Comparison of ENCODE assay signal across 14 cellular contexts in the genomic region with DNA sequence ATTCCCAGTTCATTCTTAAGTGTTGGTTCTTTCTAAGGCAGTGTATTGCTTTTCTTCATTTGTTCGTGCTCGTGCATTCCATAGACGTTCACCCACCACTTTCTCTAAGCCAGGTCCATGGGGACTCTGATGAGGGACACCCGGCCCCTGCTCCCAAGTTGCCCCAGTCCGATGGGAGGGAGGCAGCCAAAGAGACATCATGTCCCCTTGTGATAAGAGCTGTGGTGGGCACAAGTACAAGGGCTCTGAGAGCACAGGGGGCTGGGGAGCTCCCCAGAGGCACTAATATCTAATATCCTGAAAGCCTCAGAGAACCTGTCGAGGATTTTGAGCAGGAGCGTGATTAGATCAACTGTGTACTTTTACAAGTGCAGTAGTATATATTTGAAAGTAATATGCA. TPM values are rescaled to one million over a fixed set of nuclear protein-coding genes. Genes with fewer than 3 reads are reported as not detected.
DNase-seq lines count a peak whose midpoint lies in the region; ATAC-seq and TF ChIP-seq lines count a peak whose summit lies in the region.
"Had no signal": no experiment of that assay in that cellular context is flagged by ENCODE, and none has a peak within 500 bp of the region (broad histone marks: within the 10 kb centered on the region; RNA-seq: fewer than 3 reads in every experiment).

No MANE protein-coding gene starts in this region.

- no peak for ATAC-seq in left colon

- peaks cover 64% of the 10 kb centered on the region for H3K4me1 Mint-ChIP-seq in nephron progenitor cell
- peaks cover 9% of the 10 kb centered on the region for H3K4me1 Mint-ChIP-seq in progenitor cell of endocrine pancreas (ENCODE audit: low read depth)
- no peaks in the 10 kb centered on the region for H3K4me1 Mint-ChIP-seq in Calu3 (ENCODE audit: low read depth, unreplicated experiment)

- H3K36me3 Mint-ChIP-seq in nephron progenitor cell (ENCODE audit: low read depth) (peaks cover 27% of the 10 kb centered on the region), progenitor cell of endocrine pancreas (ENCODE audit: insufficient read depth) (no peaks in the 10 kb centered on the region), Calu3 (ENCODE audit: insufficient read depth, unreplicated experiment) (no peaks in the 10 kb centered on the region)

- no peaks in the 10 kb centered on the region for H3K9me3 ChIP-seq in SJCRH30 (replicated peaks)
- H3K9me3 ChIP-seq in ectodermal cell (ENCODE audit: control insufficient read depth, low read length), result no peaks in the 10 kb centered on the region
- H3K9me3 ChIP-seq: MG63 had no signal

- H3K9me3 Mint-ChIP-seq in nephron progenitor cell (peaks cover 4% of the 10 kb centered on the region), progenitor cell of endocrine pancreas (ENCODE audit: low read depth) (no peaks in the 10 kb centered on the region), Calu3 (ENCODE audit: low read depth, unreplicated experiment) (no peaks in the 10 kb centered on the region)

- CTCF ChIA-PET in Calu3 (lab: Charles Lee), result no interaction called here

- DNase-seq in SJCRH30, result no peak
- DNase-seq in nephron progenitor cell, result no peak
- no peak for DNase-seq in progenitor cell of endocrine pancreas (ENCODE audit: low spot score, unreplicated experiment)
- DNase-seq in left colon, result no peak
- no peak for DNase-seq in Calu3
- DNase-seq in KG1 (lab: John Stamatoyannopoulos, UW), result no peak
- DNase-seq: CD8-positive, alpha-beta memory T cell; MG63; NCI-H2081 treated with DMSO at 0.1 percent for 48 hours; PC-9; RPMI8226 had no signal

- no peak for TF ChIP-seq CTCF in nephron progenitor cell (IDR thresholded peaks at IDR 0.05)
- TF ChIP-seq CTCF in progenitor cell of endocrine pancreas (IDR thresholded peaks at IDR 0.05; ENCODE audit: unreplicated experiment), result no peak
- no peak for TF ChIP-seq CTCF in Calu3 (IDR thresholded peaks at IDR 0.05; ENCODE audit: unreplicated experiment)

- no TSS peak for BruUV-seq in Calu3 (replicated peaks; lab: Mats Ljungman, UMichigan)

- H3K27me3 Mint-ChIP-seq in nephron progenitor cell (ENCODE audit: low read depth, poor library complexity) (peaks cover 6% of the 10 kb centered on the region), progenitor cell of endocrine pancreas (peaks cover 13% of the 10 kb centered on the region), Calu3 (ENCODE audit: unreplicated experiment) (peaks cover 82% of the 10 kb centered on the region)

- no peaks in the 10 kb centered on the region for H3K27me3 ChIP-seq in SJCRH30
- peaks cover 11% of the 10 kb centered on the region for H3K27me3 ChIP-seq in ectodermal cell (ENCODE audit: control insufficient read depth, insufficient read depth, low read length, poor library complexity, severe bottlenecking)

- peak overlapping the region; percentile 45 for H3K4me3 Mint-ChIP-seq in nephron progenitor cell
- no peak overlapping the region for H3K4me3 Mint-ChIP-seq in progenitor cell of endocrine pancreas (ENCODE audit: low read depth)
- H3K4me3 Mint-ChIP-seq in Calu3 (ENCODE audit: low read depth, unreplicated experiment), result no peak overlapping the region
- H3K4me3 Mint-ChIP-seq: CD8-positive, alpha-beta memory T cell had no signal

- H3K4me1 ChIP-seq in SJCRH30, result peaks cover 36% of the 10 kb centered on the region
- H3K4me1 ChIP-seq in ectodermal cell (ENCODE audit: control insufficient read depth, insufficient read depth, low read length), result peaks cover 27% of the 10 kb centered on the region

- H3K27ac ChIP-seq in SJCRH30, result peak overlapping the region; percentile 39
- peak overlapping the region; percentile 18 for H3K27ac ChIP-seq in ectodermal cell (ENCODE audit: insufficient read depth, low read depth, low read length, poor library complexity, severe bottlenecking)
- H3K27ac ChIP-seq: C4-2B, PC-9, SK-N-MC had no signal

- no peak overlapping the region for H3K27ac Mint-ChIP-seq in nephron progenitor cell
- peak overlapping the region; percentile 9 for H3K27ac Mint-ChIP-seq in progenitor cell of endocrine pancreas
- no peak overlapping the region for H3K27ac Mint-ChIP-seq in Calu3 (ENCODE audit: unreplicated experiment)
- H3K27ac Mint-ChIP-seq: CD8-positive, alpha-beta memory T cell had no signal

- 93 to 94% methylated on average over 7 of the region's 7 CpGs for WGBS in ectodermal cell, 2 experiments

- H3K4me3 ChIP-seq in SJCRH30 (no peak overlapping the region), ectodermal cell (ENCODE audit: insufficient read depth, low read depth, low read length) (no peak overlapping the region)
- H3K4me3 ChIP-seq: MG63, PC-9, SK-N-MC had no signal

- H3K36me3 ChIP-seq in SJCRH30, result peaks cover 18% of the 10 kb centered on the region
- peaks cover 3% of the 10 kb centered on the region for H3K36me3 ChIP-seq in ectodermal cell (ENCODE audit: control insufficient read depth, insufficient read depth, low read length)
- H3K36me3 ChIP-seq: MG63 had no signal

- intact Hi-C loops in left colon (cut with DNase I, micrococcal nuclease), result no loop called here
- intact Hi-C loops in Calu3 (cut with micrococcal nuclease; ENCODE audit: unreplicated experiment), result no loop called here

RNA-seq across cellular contexts. Expression of a gene that starts 6.3 kb away (rescaled TPM):
- total RNA-seq in SJCRH30 (2014; rRNA removed; shearing (Covaris generic)), result 101 and 106 TPM in 2 replicates
- polyA plus RNA-seq in ectodermal cell (2013, experiment 1 of 4), result 45.8 TPM
- 43.3 TPM for polyA plus RNA-seq in ectodermal cell (2013, experiment 2 of 4)
- polyA plus RNA-seq in ectodermal cell (2013, experiment 3 of 4), result 22.8 TPM
- polyA plus RNA-seq in ectodermal cell (2013, experiment 4 of 4), result 25.9 TPM
- 9.5 and 12.7 TPM in 2 replicates for total RNA-seq in progenitor cell of endocrine pancreas
- total RNA-seq in left colon, result under 1 TPM in 1 of 2 donors, not detected in 1; 0.14 TPM
- total RNA-seq in Calu3 (2022), result not detected in 2 replicates
- total RNA-seq: CD8-positive, alpha-beta memory T cell; PC-9 had no signal
- polyA plus RNA-seq: CD8-positive, alpha-beta memory T cell had no signal
